1 cellular context compared by ENCODE assay signal in the genomic region with DNA sequence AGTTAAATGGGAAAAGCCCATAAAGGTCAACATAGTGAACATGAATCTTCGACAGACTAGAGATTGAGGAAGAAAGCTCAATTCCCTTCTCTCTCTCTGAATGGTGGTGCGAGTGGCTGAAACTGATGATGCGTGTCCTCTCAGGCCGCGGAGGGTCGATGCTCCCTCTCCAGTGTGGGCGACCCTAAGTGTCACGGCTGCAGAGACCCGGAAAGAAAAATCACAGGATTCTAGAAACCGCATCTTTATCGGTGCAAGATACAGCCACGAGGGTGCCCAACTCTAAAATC.
TF ChIP-seq lines count a peak whose summit lies in the region.

No MANE protein-coding gene starts in this region.

TF ChIP-seq in H1, 55 proteins besides CTCF, POLR2A, EP300 and RAD21:
- TF ChIP-seq RNF2 (IDR thresholded peaks at IDR 0.05; ENCODE audit: borderline replicate concordance, low read depth, low read length, missing control alignments, poor library complexity, severe bottlenecking) (no peak), BACH1 (IDR thresholded peaks at IDR 0.05; ENCODE audit: low read length) (no peak), GABPA (IDR thresholded peaks at IDR 0.05; ENCODE audit: borderline replicate concordance, insufficient read depth, low read length) (no peak), SIN3A (conservative IDR thresholded peaks at IDR 0.05 in 1 of 2, IDR thresholded peaks at IDR 0.05 in 1 of 2; ENCODE audit: low read depth in 1 of 2, low read length in 2 of 2) (0 out of 4 replicates have a peak, but pooled peaks of 1 of the 2 experiments have one; percentile 20)
- TF ChIP-seq, protein P1, sequence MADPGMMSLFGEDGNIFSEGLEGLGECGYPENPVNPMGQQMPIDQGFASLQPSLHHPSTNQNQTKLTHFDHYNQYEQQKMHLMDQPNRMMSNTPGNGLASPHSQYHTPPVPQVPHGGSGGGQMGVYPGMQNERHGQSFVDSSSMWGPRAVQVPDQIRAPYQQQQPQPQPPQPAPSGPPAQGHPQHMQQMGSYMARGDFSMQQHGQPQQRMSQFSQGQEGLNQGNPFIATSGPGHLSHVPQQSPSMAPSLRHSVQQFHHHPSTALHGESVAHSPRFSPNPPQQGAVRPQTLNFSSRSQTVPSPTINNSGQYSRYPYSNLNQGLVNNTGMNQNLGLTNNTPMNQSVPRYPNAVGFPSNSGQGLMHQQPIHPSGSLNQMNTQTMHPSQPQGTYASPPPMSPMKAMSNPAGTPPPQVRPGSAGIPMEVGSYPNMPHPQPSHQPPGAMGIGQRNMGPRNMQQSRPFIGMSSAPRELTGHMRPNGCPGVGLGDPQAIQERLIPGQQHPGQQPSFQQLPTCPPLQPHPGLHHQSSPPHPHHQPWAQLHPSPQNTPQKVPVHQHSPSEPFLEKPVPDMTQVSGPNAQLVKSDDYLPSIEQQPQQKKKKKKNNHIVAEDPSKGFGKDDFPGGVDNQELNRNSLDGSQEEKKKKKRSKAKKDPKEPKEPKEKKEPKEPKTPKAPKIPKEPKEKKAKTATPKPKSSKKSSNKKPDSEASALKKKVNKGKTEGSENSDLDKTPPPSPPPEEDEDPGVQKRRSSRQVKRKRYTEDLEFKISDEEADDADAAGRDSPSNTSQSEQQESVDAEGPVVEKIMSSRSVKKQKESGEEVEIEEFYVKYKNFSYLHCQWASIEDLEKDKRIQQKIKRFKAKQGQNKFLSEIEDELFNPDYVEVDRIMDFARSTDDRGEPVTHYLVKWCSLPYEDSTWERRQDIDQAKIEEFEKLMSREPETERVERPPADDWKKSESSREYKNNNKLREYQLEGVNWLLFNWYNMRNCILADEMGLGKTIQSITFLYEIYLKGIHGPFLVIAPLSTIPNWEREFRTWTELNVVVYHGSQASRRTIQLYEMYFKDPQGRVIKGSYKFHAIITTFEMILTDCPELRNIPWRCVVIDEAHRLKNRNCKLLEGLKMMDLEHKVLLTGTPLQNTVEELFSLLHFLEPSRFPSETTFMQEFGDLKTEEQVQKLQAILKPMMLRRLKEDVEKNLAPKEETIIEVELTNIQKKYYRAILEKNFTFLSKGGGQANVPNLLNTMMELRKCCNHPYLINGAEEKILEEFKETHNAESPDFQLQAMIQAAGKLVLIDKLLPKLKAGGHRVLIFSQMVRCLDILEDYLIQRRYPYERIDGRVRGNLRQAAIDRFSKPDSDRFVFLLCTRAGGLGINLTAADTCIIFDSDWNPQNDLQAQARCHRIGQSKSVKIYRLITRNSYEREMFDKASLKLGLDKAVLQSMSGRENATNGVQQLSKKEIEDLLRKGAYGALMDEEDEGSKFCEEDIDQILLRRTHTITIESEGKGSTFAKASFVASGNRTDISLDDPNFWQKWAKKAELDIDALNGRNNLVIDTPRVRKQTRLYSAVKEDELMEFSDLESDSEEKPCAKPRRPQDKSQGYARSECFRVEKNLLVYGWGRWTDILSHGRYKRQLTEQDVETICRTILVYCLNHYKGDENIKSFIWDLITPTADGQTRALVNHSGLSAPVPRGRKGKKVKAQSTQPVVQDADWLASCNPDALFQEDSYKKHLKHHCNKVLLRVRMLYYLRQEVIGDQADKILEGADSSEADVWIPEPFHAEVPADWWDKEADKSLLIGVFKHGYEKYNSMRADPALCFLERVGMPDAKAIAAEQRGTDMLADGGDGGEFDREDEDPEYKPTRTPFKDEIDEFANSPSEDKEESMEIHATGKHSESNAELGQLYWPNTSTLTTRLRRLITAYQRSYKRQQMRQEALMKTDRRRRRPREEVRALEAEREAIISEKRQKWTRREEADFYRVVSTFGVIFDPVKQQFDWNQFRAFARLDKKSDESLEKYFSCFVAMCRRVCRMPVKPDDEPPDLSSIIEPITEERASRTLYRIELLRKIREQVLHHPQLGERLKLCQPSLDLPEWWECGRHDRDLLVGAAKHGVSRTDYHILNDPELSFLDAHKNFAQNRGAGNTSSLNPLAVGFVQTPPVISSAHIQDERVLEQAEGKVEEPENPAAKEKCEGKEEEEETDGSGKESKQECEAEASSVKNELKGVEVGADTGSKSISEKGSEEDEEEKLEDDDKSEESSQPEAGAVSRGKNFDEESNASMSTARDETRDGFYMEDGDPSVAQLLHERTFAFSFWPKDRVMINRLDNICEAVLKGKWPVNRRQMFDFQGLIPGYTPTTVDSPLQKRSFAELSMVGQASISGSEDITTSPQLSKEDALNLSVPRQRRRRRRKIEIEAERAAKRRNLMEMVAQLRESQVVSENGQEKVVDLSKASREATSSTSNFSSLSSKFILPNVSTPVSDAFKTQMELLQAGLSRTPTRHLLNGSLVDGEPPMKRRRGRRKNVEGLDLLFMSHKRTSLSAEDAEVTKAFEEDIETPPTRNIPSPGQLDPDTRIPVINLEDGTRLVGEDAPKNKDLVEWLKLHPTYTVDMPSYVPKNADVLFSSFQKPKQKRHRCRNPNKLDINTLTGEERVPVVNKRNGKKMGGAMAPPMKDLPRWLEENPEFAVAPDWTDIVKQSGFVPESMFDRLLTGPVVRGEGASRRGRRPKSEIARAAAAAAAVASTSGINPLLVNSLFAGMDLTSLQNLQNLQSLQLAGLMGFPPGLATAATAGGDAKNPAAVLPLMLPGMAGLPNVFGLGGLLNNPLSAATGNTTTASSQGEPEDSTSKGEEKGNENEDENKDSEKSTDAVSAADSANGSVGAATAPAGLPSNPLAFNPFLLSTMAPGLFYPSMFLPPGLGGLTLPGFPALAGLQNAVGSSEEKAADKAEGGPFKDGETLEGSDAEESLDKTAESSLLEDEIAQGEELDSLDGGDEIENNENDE (IDR thresholded peaks at IDR 0.05; ENCODE audit: insufficient replicate concordance, low read length) = no peak
